Comparison of ENCODE assay signal across 21 cellular contexts in genomic region chr2:68050353-68050752, GRCh38.
"Had no signal": no experiment of that assay in that cellular context is flagged by ENCODE, and none has a peak within 500 bp of the region (broad histone marks: within the 10 kb centered on the region; RNA-seq: fewer than 3 reads in every experiment).

No MANE protein-coding gene starts in this region.

- FAIRE-seq: islet of Langerhans had no signal

- H3K4me3 ChIP-seq: adrenal gland, cardiac muscle cell, dorsolateral prefrontal cortex, gastroesophageal sphincter, right atrium auricular region, transverse colon, vagina had no signal

- ATAC-seq: gastroesophageal sphincter, left lobe of liver, natural killer cell, WTC11 had no signal

- H3K9me3 ChIP-seq: adrenal gland, gastroesophageal sphincter, right atrium auricular region, transverse colon, vagina had no signal

- H3K27ac Mint-ChIP-seq: activated naive CD4-positive, alpha-beta T cell treated with anti-CD3 and anti-CD28 coated beads for 36 hours; activated T-helper 1 cell treated with anti-CD3 and anti-CD28 coated beads, Interleukin-12 subunit alpha, Interleukin-12 subunit beta, Interleukin-2, Interleukin-4 antibody, amounts not matched to agents 30 ng/mL and 10 ng/mL and 1 ng/mL, durations not matched to agents 14 hours and 24 hours and 36 hours; WTC11 had no signal

- DNase-seq: activated CD4-positive, alpha-beta T cell treated with anti-CD3 and anti-CD28 coated beads for 4 hours; activated CD8-positive, alpha-beta memory T cell treated with anti-CD3 and anti-CD28 coated beads, Interleukin-2, amount 50 U/mL, for 48 hours; activated naive CD4-positive, alpha-beta T cell treated with anti-CD3 and anti-CD28 coated beads for 36 hours; adrenal gland; dorsolateral prefrontal cortex; erythroblast; natural killer cell; nucleus accumbens; posterior cingulate gyrus; stimulated activated CD4-positive, alpha-beta T cell treated with anti-CD3 and anti-CD28 coated beads, Interleukin-15, amount 100 ng/mL, for 24 hours; stimulated activated CD4-positive, alpha-beta T cell treated with anti-CD3 and anti-CD28 coated beads, Interleukin-4, amount 100 ng/mL, for 1 hour; stimulated activated naive CD4-positive, alpha-beta T cell; transverse colon had no signal

- H3K4me3 Mint-ChIP-seq: activated naive CD4-positive, alpha-beta T cell treated with anti-CD3 and anti-CD28 coated beads for 36 hours; activated T-helper 1 cell treated with anti-CD3 and anti-CD28 coated beads, Interleukin-12 subunit alpha, Interleukin-12 subunit beta, Interleukin-2, Interleukin-4 antibody, amounts not matched to agents 30 ng/mL and 10 ng/mL and 1 ng/mL, durations not matched to agents 14 hours and 24 hours and 36 hours; natural killer cell; WTC11 had no signal

- H3K36me3 ChIP-seq: adrenal gland, vagina had no signal

- H3K36me3 Mint-ChIP-seq: natural killer cell had no signal

- H3K27ac ChIP-seq: adrenal gland, cardiac muscle cell, dorsolateral prefrontal cortex, gastroesophageal sphincter, right atrium auricular region, transverse colon, vagina had no signal

- H3K9me3 Mint-ChIP-seq: activated naive CD4-positive, alpha-beta T cell treated with anti-CD3 and anti-CD28 coated beads for 36 hours; activated T-helper 1 cell treated with anti-CD3 and anti-CD28 coated beads, Interleukin-12 subunit alpha, Interleukin-12 subunit beta, Interleukin-2, Interleukin-4 antibody, amounts not matched to agents 30 ng/mL and 10 ng/mL and 1 ng/mL, durations not matched to agents 14 hours and 24 hours and 36 hours; natural killer cell; WTC11 had no signal

- H3K27me3 ChIP-seq: adrenal gland, cardiac muscle cell, dorsolateral prefrontal cortex, gastroesophageal sphincter, right atrium auricular region, transverse colon, vagina had no signal
